ENCODE assay signal across 24 cellular contexts in genomic region chr12:124183172-124183571, GRCh38.
"Had no signal": no experiment of that assay in that cellular context is flagged by ENCODE, and none has a peak within 500 bp of the region (broad histone marks: within the 10 kb centered on the region; RNA-seq: fewer than 3 reads in every experiment).

No MANE protein-coding gene starts in this region.

- ATAC-seq: heart left ventricle; natural killer cell; right cardiac atrium; stimulated activated naive B cell treated with anti-CD40 and anti-IgM and Interleukin-4, amounts not matched to agents 10 μg/mL and 1 μg/mL and 100 μg/mL, for 72 hours; stimulated activated naive CD8-positive, alpha-beta T cell treated with anti-CD3 and anti-CD28 coated beads, Interleukin-15, Interleukin-2, amounts not matched to agents 100 U/mL and 50 U/mL, for 24 hours had no signal

- H3K4me1 ChIP-seq: uterus had no signal

- H3K27ac ChIP-seq: heart left ventricle, left ventricle myocardium inferior, ovary, prostate gland, stomach, thoracic aorta, tibial artery, uterus had no signal

- H3K4me3 Mint-ChIP-seq: naive B cell; natural killer cell; stimulated activated naive B cell treated with anti-CD40 and anti-IgM and Interleukin-4, amounts not matched to agents 10 μg/mL and 1 μg/mL and 100 μg/mL, for 72 hours had no signal

- H3K36me3 Mint-ChIP-seq: naive B cell; natural killer cell; stimulated activated naive B cell treated with anti-CD40 and anti-IgM and Interleukin-4, amounts not matched to agents 10 μg/mL and 1 μg/mL and 100 μg/mL, for 72 hours had no signal

- H3K9me3 Mint-ChIP-seq: naive B cell; natural killer cell; stimulated activated naive B cell treated with anti-CD40 and anti-IgM and Interleukin-4, amounts not matched to agents 10 μg/mL and 1 μg/mL and 100 μg/mL, for 72 hours had no signal

- H3K4me3 ChIP-seq: heart left ventricle, left ventricle myocardium inferior, lung, ovary, prostate gland, skin epidermis, stomach, thoracic aorta, tibial artery, uterus had no signal

- H3K27ac Mint-ChIP-seq: naive B cell; natural killer cell; stimulated activated naive B cell treated with anti-CD40 and anti-IgM and Interleukin-4, amounts not matched to agents 10 μg/mL and 1 μg/mL and 100 μg/mL, for 72 hours had no signal

- H3K36me3 ChIP-seq: heart left ventricle, left ventricle myocardium inferior, ovary, prostate gland, stomach, thoracic aorta, tibial artery, uterus had no signal

- DNase-seq: heart left ventricle; hypothalamus; islet precursor cell; left ventricle myocardium inferior; mesendoderm; naive B cell; natural killer cell; retina; right cardiac atrium; stimulated activated CD4-positive, alpha-beta T cell treated with anti-CD3 and anti-CD28 coated beads, Interleukin-12 subunit alpha, Interleukin-12 subunit beta, amount 100 ng/mL, for 4 hours; stimulated activated CD4-positive, alpha-beta T cell treated with anti-CD3 and anti-CD28 coated beads, Interleukin-15, amount 100 ng/mL, for 24 hours; stimulated activated CD4-positive, alpha-beta T cell treated with anti-CD3 and anti-CD28 coated beads, Interleukin-2, amount 100 ng/mL, for 24 hours; stimulated activated CD4-positive, alpha-beta T cell treated with anti-CD3 and anti-CD28 coated beads, Interleukin-4, amount 100 ng/mL, for 1 hour; stimulated activated naive B cell treated with anti-CD40 and anti-IgM and Interleukin-4, amounts not matched to agents 10 μg/mL and 1 μg/mL and 100 μg/mL, for 72 hours; stimulated activated naive CD8-positive, alpha-beta T cell treated with anti-CD3 and anti-CD28 coated beads, Interleukin-15, Interleukin-2, amounts not matched to agents 100 U/mL and 50 U/mL, for 24 hours; stomach; tibial artery; trophoblast cell; uterus had no signal

- H3K9me3 ChIP-seq: heart left ventricle, left ventricle myocardium inferior, ovary, prostate gland, stomach, thoracic aorta, tibial artery, uterus had no signal

- H3K27me3 ChIP-seq: heart left ventricle, ovary, stomach, tibial artery, uterus had no signal

- H3K4me1 Mint-ChIP-seq: naive B cell; natural killer cell; stimulated activated naive B cell treated with anti-CD40 and anti-IgM and Interleukin-4, amounts not matched to agents 10 μg/mL and 1 μg/mL and 100 μg/mL, for 72 hours had no signal
